In genomic region chr20:31712112-31712553, GRCh38 we compare ENCODE assay signal across 7 cellular contexts. TPM values are rescaled to one million over a fixed set of nuclear protein-coding genes. Genes with fewer than 3 reads are reported as not detected.
DNase-seq lines count a peak whose midpoint lies in the region; ATAC-seq and TF ChIP-seq lines count a peak whose summit lies in the region.

No MANE protein-coding gene starts in this region.

- no peak overlapping the region for H3K4me3 ChIP-seq in HUES64 (ENCODE audit: low read length)
- no peak overlapping the region for H3K4me3 ChIP-seq in SJSA1
- H3K4me3 ChIP-seq in heart right ventricle, result peak overlapping the region in 4 of 10 donors; percentile 33 to 43 (median 38)
- peak overlapping the region in 1 of 8 donors; percentile 24 for H3K4me3 ChIP-seq in spleen

- peak overlapping the region; percentile 55 for H3K9ac ChIP-seq in HUES64 (ENCODE audit: low read depth, low read length)

- ATAC-seq in heart right ventricle (peak; percentile 48 to 83 (median 70)), HG02642 (IDR thresholded peaks at IDR 0.05; ENCODE audit: poor library complexity, unreplicated experiment) (no peak), GM21526 (IDR thresholded peaks at IDR 0.05; ENCODE audit: low FRiP score, unreplicated experiment) (no peak)

- H3K36me3 ChIP-seq in HUES64 (ENCODE audit: insufficient read depth, low read length), result peaks cover 47% of the 10 kb centered on the region
- peaks cover 90% of the 10 kb centered on the region for H3K36me3 ChIP-seq in SJSA1
- peaks cover 0 to 74% (median 4%) of the 10 kb centered on the region in 9 donors for H3K36me3 ChIP-seq in heart right ventricle
- peaks cover 0 to 100% (median 22%) of the 10 kb centered on the region in 6 donors for H3K36me3 ChIP-seq in spleen

- no peaks in the 10 kb centered on the region for H3K27me3 ChIP-seq in HUES64 (ENCODE audit: insufficient read depth, low read length)
- no peaks in the 10 kb centered on the region for H3K27me3 ChIP-seq in SJSA1 (replicated peaks)
- H3K27me3 ChIP-seq in heart right ventricle, result no peaks in the 10 kb centered on the region
- no peaks in the 10 kb centered on the region for H3K27me3 ChIP-seq in spleen (replicated peaks in 1 of 7)

- H3K27ac ChIP-seq in HUES64 (ENCODE audit: low read depth, low read length) (peak overlapping the region; percentile 56), SJSA1 (peak overlapping the region; percentile 99), heart right ventricle (peak overlapping the region; percentile 88 to 100 (median 96)), spleen (peak overlapping the region; percentile 50 to 97 (median 89))

- TF ChIP-seq CTCF in heart right ventricle (IDR thresholded peaks at IDR 0.05), result no peak
- no peak for TF ChIP-seq CTCF in spleen (IDR thresholded peaks at IDR 0.05 in 8 of 11, conservative IDR thresholded peaks at IDR 0.05 in 3 of 11)

- TF ChIP-seq POLR2A in spleen (IDR thresholded peaks at IDR 0.05), result no peak

- H3K4me1 ChIP-seq in HUES64 (ENCODE audit: insufficient read depth, low read length) (peaks cover 54% of the 10 kb centered on the region), SJSA1 (replicated peaks) (peaks cover 57% of the 10 kb centered on the region), heart right ventricle (peaks cover 41 to 100% (median 95%) of the 10 kb centered on the region in 9 donors), spleen (peaks cover 44 to 100% (median 86%) of the 10 kb centered on the region in 6 donors)

- 76% methylated on average over 5 of the region's 5 CpGs for WGBS in HUES64
- 5 to 9% methylated on average over 5 of the region's 5 CpGs for WGBS in heart right ventricle, 2 donors
- 61 to 81% (median 68%) methylated on average over 5 of the region's 5 CpGs for WGBS in spleen, 5 donors

- intact Hi-C loops in heart right ventricle (cut with DNase I) (loop anchor here in 7 of 10 donors (1.0 to 10.0 kb wide), 7 partner anchors 11 to 147 kb away; no protein-coding TSS in a partner anchor), spleen (cut with DNase I; ENCODE audit: low total_unique reads) (loop anchor here (5.0 kb wide), 1 partner anchor 35 kb away; no protein-coding TSS in a partner anchor)

- H3K9me3 ChIP-seq in HUES64 (ENCODE audit: insufficient read depth, low read depth, low read length), result no peaks in the 10 kb centered on the region
- H3K9me3 ChIP-seq in SJSA1 (replicated peaks), result no peaks in the 10 kb centered on the region
- H3K9me3 ChIP-seq in heart right ventricle, result no peaks in the 10 kb centered on the region
- H3K9me3 ChIP-seq in spleen, result no peaks in the 10 kb centered on the region

- peak in 1 of 2 experiments; percentile 41 for DNase-seq in SJSA1 (ENCODE audit: low read depth in 1 of 2, low spot score in 2 of 2)
- DNase-seq in heart right ventricle, result peak in 1 of 2 donors; percentile 81
- DNase-seq in spleen, result peak; percentile 16
- no peak for DNase-seq in foreskin melanocyte

RNA-seq across cellular contexts. Expression of gene BCL2L1, which starts 10.5 kb away (rescaled TPM):
- polyA plus RNA-seq in HUES64 (2013, experiment 1 of 2), result 48.8 TPM
- polyA plus RNA-seq in HUES64 (2013, experiment 2 of 2), result 44.5 TPM
- total RNA-seq in SJSA1 (2014; rRNA removed; shearing (Covaris generic)), result 103 and 106 TPM in 2 replicates
- total RNA-seq in heart right ventricle (10 to 100 TPM; 34.7 to 97.4 (median 45.9) TPM), spleen (100 to 1,000 TPM in 4 of 7 donors, 10 to 100 TPM in 3; 70.2 to 167 (median 107) TPM)
- polyA plus RNA-seq in heart right ventricle (100 to 1,000 TPM in 1 of 2 donors, 10 to 100 TPM in 1; 35.2 to 128 TPM), spleen (10 to 100 TPM; 18.7 to 55.5 (median 22.7) TPM)

RNA-seq across cellular contexts. Expression of gene TPX2, which starts 27.0 kb away (rescaled TPM):
- 86.2 TPM for polyA plus RNA-seq in HUES64 (2013, experiment 1 of 2)
- polyA plus RNA-seq in HUES64 (2013, experiment 2 of 2), result 101 TPM
- 212 and 238 TPM in 2 replicates for total RNA-seq in SJSA1 (2014; rRNA removed; shearing (Covaris generic))
- total RNA-seq in heart right ventricle (1 to 10 TPM in 4 of 10 donors, under 1 TPM in 6; 0.17 to 9.6 (median 0.85) TPM), spleen (10 to 100 TPM in 3 of 7 donors, 1 to 10 TPM in 4; 2.6 to 16.2 (median 8.8) TPM)
- polyA plus RNA-seq in heart right ventricle (under 1 TPM; 0.29 to 0.72 TPM), spleen (1 to 10 TPM; 1.4 to 9.3 (median 3.1) TPM)

Comparison
In these comparisons a context has a peak if more than half of its experiments do, and no peak if none do; other contexts are left out.
1. ATAC-seq: peak in heart right ventricle (8 of 8); none in HG02642 (single experiment) and GM21526 (single experiment).
2. RNA of gene TPX2, which starts 27.0 kb away (total RNA-seq): 212 to 238 TPM in SJSA1; 2.6 to 16.2 TPM in spleen and 0.17 to 9.6 TPM in heart right ventricle; every median in the first group is over 10 times any median in the second.
3. Peak in every context shown above with its lines, with median percentiles within 50 percentile points of each other: H3K27ac ChIP-seq.